Comparison of ENCODE assay signal across 14 cellular contexts in genomic region chr2:45067859-45068642, GRCh38. TPM values are rescaled to one million over a fixed set of nuclear protein-coding genes. Genes with fewer than 3 reads are reported as not detected.
DNase-seq lines count a peak whose midpoint lies in the region; ATAC-seq and TF ChIP-seq lines count a peak whose summit lies in the region.
"Had no signal": no experiment of that assay in that cellular context is flagged by ENCODE, and none has a peak within 500 bp of the region (broad histone marks: within the 10 kb centered on the region; RNA-seq: fewer than 3 reads in every experiment).

No MANE protein-coding gene starts in this region.

- CTCF ChIA-PET in activated CD4-positive, alpha-beta memory T cell treated with anti-CD3 and anti-CD28 coated beads, Interleukin-2, amount 10 ng/mL, durations not matched to agents 7 days and 5 days (lab: Charles Lee), result interaction anchor here (0.6 kb wide), 1 partner anchor 52 kb away, joined by 3 read pairs; no protein-coding TSS in a partner anchor

- TF ChIP-seq CTCF in fibroblast of pulmonary artery (IDR thresholded peaks at IDR 0.05; ENCODE audit: low read length, missing control alignments) (peak; percentile 9), osteoblast (IDR thresholded peaks at IDR 0.05; ENCODE audit: extremely low read depth, low read depth, low read length) (peak; percentile 29)

- H2AFZ ChIP-seq in osteoblast (ENCODE audit: low read length), result no peak overlapping the region

- no peaks in the 10 kb centered on the region for H3K9me3 Mint-ChIP-seq in activated CD4-positive, alpha-beta memory T cell treated with anti-CD3 and anti-CD28 coated beads, Interleukin-2, amount 10 ng/mL, durations not matched to agents 7 days and 5 days
- H3K9me3 Mint-ChIP-seq: immature natural killer cell; natural killer cell treated with Interleukin-12 subunit alpha and Interleukin-12 subunit beta and Interleukin-15 and Interleukin-18, amount 100 ng/mL, for 72 hours had no signal

- H3K27me3 Mint-ChIP-seq in activated CD4-positive, alpha-beta memory T cell treated with anti-CD3 and anti-CD28 coated beads, Interleukin-2, amount 10 ng/mL, durations not matched to agents 7 days and 5 days, result peaks cover 16% of the 10 kb centered on the region

- POLR2A ChIA-PET in activated CD4-positive, alpha-beta memory T cell treated with anti-CD3 and anti-CD28 coated beads, Interleukin-2, amount 10 ng/mL, durations not matched to agents 7 days and 5 days (lab: Charles Lee), result no interaction called here

- H4K20me1 ChIP-seq in osteoblast (ENCODE audit: insufficient read depth, low read length), result no peaks in the 10 kb centered on the region

- H3K4me3 ChIP-seq in fibroblast of pulmonary artery (replicated peaks; ENCODE audit: low read depth, low read length) (no peak overlapping the region), osteoblast (ENCODE audit: insufficient read depth, low read length) (no peak overlapping the region)

- H3K27me3 ChIP-seq in osteoblast (ENCODE audit: insufficient read depth, low read length), result no peaks in the 10 kb centered on the region

- peaks cover 30% of the 10 kb centered on the region for H3K4me1 ChIP-seq in osteoblast (ENCODE audit: insufficient read depth, low read length)

- H3K9me3 ChIP-seq in osteoblast (ENCODE audit: low read depth, low read length), result no peaks in the 10 kb centered on the region

- H3K27ac ChIP-seq in osteoblast (ENCODE audit: low read depth, low read length), result no peak overlapping the region

- DNase-seq in GM03348 (ENCODE audit: low spot score) (peak; percentile 41), NCI-H524 treated with DMSO at 0.1 percent for 48 hours (lab: John Stamatoyannopoulos, UW) (peak; percentile 99), fibroblast of pulmonary artery (ENCODE audit: low read depth) (peak; percentile 56), osteoblast (ENCODE audit: insufficient read length, low spot score, missing footprints) (no peak), HuH-7.5 (ENCODE audit: low spot score) (no peak)
- no peak for DNase-seq in stimulated activated CD4-positive, alpha-beta T cell treated with anti-CD3 and anti-CD28 coated beads, Interleukin-4, amount 100 ng/mL, for 24 hours
- no peak for DNase-seq in activated CD4-positive, alpha-beta memory T cell treated with anti-CD3 and anti-CD28 coated beads, Interleukin-2, amount 10 ng/mL, durations not matched to agents 7 days and 5 days
- DNase-seq: immature natural killer cell; NCI-H1105 treated with DMSO at 0.1 percent for 48 hours; stimulated activated naive CD4-positive, alpha-beta T cell treated with Interleukin-2 at 50 U/mL for 16 hours; T-helper 17 cell had no signal

- H3K27ac Mint-ChIP-seq in activated CD4-positive, alpha-beta memory T cell treated with anti-CD3 and anti-CD28 coated beads, Interleukin-2, amount 10 ng/mL, durations not matched to agents 7 days and 5 days, result no peak overlapping the region
- H3K27ac Mint-ChIP-seq: immature natural killer cell; natural killer cell treated with Interleukin-12 subunit alpha and Interleukin-12 subunit beta and Interleukin-15 and Interleukin-18, amount 100 ng/mL, for 72 hours; T-helper 17 cell had no signal

- no peak overlapping the region for H3K4me3 Mint-ChIP-seq in activated CD4-positive, alpha-beta memory T cell treated with anti-CD3 and anti-CD28 coated beads, Interleukin-2, amount 10 ng/mL, durations not matched to agents 7 days and 5 days
- H3K4me3 Mint-ChIP-seq: immature natural killer cell; natural killer cell treated with Interleukin-12 subunit alpha and Interleukin-12 subunit beta and Interleukin-15 and Interleukin-18, amount 100 ng/mL, for 72 hours; T-helper 17 cell had no signal

- ATAC-seq in GM21576 (IDR thresholded peaks at IDR 0.05; ENCODE audit: unreplicated experiment), result no peak
- ATAC-seq: natural killer cell treated with Interleukin-12 subunit alpha and Interleukin-12 subunit beta and Interleukin-15 and Interleukin-18, amount 100 ng/mL, for 72 hours; T-helper 17 cell had no signal

- H3K36me3 Mint-ChIP-seq in activated CD4-positive, alpha-beta memory T cell treated with anti-CD3 and anti-CD28 coated beads, Interleukin-2, amount 10 ng/mL, durations not matched to agents 7 days and 5 days (ENCODE audit: low read depth), result no peaks in the 10 kb centered on the region
- H3K36me3 Mint-ChIP-seq: immature natural killer cell; natural killer cell treated with Interleukin-12 subunit alpha and Interleukin-12 subunit beta and Interleukin-15 and Interleukin-18, amount 100 ng/mL, for 72 hours had no signal

- H3K4me1 Mint-ChIP-seq in activated CD4-positive, alpha-beta memory T cell treated with anti-CD3 and anti-CD28 coated beads, Interleukin-2, amount 10 ng/mL, durations not matched to agents 7 days and 5 days, result no peaks in the 10 kb centered on the region
- H3K4me1 Mint-ChIP-seq: immature natural killer cell had no signal

- H3K79me2 ChIP-seq in osteoblast (ENCODE audit: insufficient read depth, low read length), result no peaks in the 10 kb centered on the region

- H3K4me2 ChIP-seq in osteoblast (ENCODE audit: insufficient read depth, low read length), result no peak overlapping the region

- no peaks in the 10 kb centered on the region for H3K36me3 ChIP-seq in osteoblast (ENCODE audit: insufficient read depth, low read length)

RNA-seq across cellular contexts. Expression of gene SIX2, which starts 58.8 kb away (rescaled TPM):
- total RNA-seq in osteoblast, result 14.8 and 15.9 TPM in 2 replicates
- total RNA-seq in activated CD4-positive, alpha-beta memory T cell treated with anti-CD3 and anti-CD28 coated beads, Interleukin-2, amount 10 ng/mL, durations not matched to agents 7 days and 5 days, result not detected
- total RNA-seq: activated CD8-positive, alpha-beta memory T cell treated with anti-CD3 and anti-CD28 coated beads for 36 hours; natural killer cell treated with Interleukin-12 subunit alpha and Interleukin-12 subunit beta and Interleukin-15 and Interleukin-18, amount 100 ng/mL, for 72 hours; T-helper 17 cell had no signal

Comparison
In these comparisons a context has a peak if more than half of its experiments do, and no peak if none do; other contexts are left out.
1. DNase-seq: peak in GM03348 (single experiment), NCI-H524 treated with DMSO at 0.1 percent for 48 hours (single experiment) and fibroblast of pulmonary artery (single experiment); none in osteoblast (single experiment), HuH-7.5 (single experiment), stimulated activated CD4-positive, alpha-beta T cell treated with anti-CD3 and anti-CD28 coated beads, Interleukin-4, amount 100 ng/mL, for 24 hours (single experiment) and activated CD4-positive, alpha-beta memory T cell treated with anti-CD3 and anti-CD28 coated beads, Interleukin-2, amount 10 ng/mL, durations not matched to agents 7 days and 5 days (single experiment).
2. RNA of gene SIX2, which starts 58.8 kb away (total RNA-seq): 14.8 to 15.9 TPM in osteoblast; not detected in activated CD4-positive, alpha-beta memory T cell treated with anti-CD3 and anti-CD28 coated beads, Interleukin-2, amount 10 ng/mL, durations not matched to agents 7 days and 5 days; every median in the first group is over 10 times any median in the second.